In genomic region chr19:1156305-1156801, GRCh38 we compare ENCODE assay signal across 1 cellular context.
TF ChIP-seq lines count a peak whose summit lies in the region.

No MANE protein-coding gene starts in this region.

TF ChIP-seq in GM23338, 12 proteins besides CTCF, POLR2A, EP300 and RAD21 (continued from another document):
- TF ChIP-seq, protein P1, sequence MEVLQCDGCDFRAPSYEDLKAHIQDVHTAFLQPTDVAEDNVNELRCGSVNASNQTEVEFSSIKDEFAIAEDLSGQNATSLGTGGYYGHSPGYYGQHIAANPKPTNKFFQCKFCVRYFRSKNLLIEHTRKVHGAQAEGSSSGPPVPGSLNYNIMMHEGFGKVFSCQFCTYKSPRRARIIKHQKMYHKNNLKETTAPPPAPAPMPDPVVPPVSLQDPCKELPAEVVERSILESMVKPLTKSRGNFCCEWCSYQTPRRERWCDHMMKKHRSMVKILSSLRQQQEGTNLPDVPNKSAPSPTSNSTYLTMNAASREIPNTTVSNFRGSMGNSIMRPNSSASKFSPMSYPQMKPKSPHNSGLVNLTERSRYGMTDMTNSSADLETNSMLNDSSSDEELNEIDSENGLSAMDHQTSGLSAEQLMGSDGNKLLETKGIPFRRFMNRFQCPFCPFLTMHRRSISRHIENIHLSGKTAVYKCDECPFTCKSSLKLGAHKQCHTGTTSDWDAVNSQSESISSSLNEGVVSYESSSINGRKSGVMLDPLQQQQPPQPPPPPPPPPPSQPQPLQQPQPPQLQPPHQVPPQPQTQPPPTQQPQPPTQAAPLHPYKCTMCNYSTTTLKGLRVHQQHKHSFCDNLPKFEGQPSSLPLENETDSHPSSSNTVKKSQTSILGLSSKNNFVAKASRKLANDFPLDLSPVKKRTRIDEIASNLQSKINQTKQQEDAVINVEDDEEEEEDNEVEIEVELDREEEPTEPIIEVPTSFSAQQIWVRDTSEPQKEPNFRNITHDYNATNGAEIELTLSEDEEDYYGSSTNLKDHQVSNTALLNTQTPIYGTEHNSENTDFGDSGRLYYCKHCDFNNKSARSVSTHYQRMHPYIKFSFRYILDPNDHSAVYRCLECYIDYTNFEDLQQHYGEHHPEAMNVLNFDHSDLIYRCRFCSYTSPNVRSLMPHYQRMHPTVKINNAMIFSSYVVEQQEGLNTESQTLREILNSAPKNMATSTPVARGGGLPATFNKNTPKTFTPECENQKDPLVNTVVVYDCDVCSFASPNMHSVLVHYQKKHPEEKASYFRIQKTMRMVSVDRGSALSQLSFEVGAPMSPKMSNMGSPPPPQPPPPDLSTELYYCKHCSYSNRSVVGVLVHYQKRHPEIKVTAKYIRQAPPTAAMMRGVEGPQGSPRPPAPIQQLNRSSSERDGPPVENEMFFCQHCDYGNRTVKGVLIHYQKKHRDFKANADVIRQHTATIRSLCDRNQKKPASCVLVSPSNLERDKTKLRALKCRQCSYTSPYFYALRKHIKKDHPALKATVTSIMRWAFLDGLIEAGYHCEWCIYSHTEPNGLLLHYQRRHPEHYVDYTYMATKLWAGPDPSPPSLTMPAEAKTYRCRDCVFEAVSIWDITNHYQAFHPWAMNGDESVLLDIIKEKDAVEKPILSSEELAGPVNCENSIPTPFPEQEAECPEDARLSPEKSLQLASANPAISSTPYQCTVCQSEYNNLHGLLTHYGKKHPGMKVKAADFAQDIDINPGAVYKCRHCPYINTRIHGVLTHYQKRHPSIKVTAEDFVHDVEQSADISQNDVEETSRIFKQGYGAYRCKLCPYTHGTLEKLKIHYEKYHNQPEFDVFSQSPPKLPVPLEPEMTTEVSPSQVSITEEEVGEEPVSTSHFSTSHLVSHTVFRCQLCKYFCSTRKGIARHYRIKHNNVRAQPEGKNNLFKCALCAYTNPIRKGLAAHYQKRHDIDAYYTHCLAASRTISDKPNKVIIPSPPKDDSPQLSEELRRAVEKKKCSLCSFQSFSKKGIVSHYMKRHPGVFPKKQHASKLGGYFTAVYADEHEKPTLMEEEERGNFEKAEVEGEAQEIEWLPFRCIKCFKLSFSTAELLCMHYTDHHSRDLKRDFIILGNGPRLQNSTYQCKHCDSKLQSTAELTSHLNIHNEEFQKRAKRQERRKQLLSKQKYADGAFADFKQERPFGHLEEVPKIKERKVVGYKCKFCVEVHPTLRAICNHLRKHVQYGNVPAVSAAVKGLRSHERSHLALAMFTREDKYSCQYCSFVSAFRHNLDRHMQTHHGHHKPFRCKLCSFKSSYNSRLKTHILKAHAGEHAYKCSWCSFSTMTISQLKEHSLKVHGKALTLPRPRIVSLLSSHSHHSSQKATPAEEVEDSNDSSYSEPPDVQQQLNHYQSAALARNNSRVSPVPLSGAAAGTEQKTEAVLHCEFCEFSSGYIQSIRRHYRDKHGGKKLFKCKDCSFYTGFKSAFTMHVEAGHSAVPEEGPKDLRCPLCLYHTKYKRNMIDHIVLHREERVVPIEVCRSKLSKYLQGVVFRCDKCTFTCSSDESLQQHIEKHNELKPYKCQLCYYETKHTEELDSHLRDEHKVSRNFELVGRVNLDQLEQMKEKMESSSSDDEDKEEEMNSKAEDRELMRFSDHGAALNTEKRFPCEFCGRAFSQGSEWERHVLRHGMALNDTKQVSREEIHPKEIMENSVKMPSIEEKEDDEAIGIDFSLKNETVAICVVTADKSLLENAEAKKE (CRISPR knock-in tag; IDR thresholded peaks at IDR 0.05) = no peak
- no peak for TF ChIP-seq EZH2 (IDR thresholded peaks at IDR 0.05; ENCODE audit: low read depth, unreplicated experiment)
- no peak for TF ChIP-seq STAT1 (IDR thresholded peaks at IDR 0.05; ENCODE audit: unreplicated experiment)
- TF ChIP-seq ZNF114 (CRISPR knock-in tag; IDR thresholded peaks at IDR 0.05) = no peak
- TF ChIP-seq, protein P2, sequence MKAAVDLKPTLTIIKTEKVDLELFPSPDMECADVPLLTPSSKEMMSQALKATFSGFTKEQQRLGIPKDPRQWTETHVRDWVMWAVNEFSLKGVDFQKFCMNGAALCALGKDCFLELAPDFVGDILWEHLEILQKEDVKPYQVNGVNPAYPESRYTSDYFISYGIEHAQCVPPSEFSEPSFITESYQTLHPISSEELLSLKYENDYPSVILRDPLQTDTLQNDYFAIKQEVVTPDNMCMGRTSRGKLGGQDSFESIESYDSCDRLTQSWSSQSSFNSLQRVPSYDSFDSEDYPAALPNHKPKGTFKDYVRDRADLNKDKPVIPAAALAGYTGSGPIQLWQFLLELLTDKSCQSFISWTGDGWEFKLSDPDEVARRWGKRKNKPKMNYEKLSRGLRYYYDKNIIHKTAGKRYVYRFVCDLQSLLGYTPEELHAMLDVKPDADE (IDR thresholded peaks at IDR 0.05) = no peak
- TF ChIP-seq ZNF331 (CRISPR knock-in tag; IDR thresholded peaks at IDR 0.05; ENCODE audit: low read depth) = no peak
- no peak for TF ChIP-seq CREB1 (CRISPR knock-in tag; IDR thresholded peaks at IDR 0.05; ENCODE audit: low read depth)
- no peak for TF ChIP-seq JUNB (IDR thresholded peaks at IDR 0.05; ENCODE audit: unreplicated experiment)
- TF ChIP-seq EZH2phosphoT487 (IDR thresholded peaks at IDR 0.05; ENCODE audit: unreplicated experiment) = no peak
- TF ChIP-seq, protein P3, sequence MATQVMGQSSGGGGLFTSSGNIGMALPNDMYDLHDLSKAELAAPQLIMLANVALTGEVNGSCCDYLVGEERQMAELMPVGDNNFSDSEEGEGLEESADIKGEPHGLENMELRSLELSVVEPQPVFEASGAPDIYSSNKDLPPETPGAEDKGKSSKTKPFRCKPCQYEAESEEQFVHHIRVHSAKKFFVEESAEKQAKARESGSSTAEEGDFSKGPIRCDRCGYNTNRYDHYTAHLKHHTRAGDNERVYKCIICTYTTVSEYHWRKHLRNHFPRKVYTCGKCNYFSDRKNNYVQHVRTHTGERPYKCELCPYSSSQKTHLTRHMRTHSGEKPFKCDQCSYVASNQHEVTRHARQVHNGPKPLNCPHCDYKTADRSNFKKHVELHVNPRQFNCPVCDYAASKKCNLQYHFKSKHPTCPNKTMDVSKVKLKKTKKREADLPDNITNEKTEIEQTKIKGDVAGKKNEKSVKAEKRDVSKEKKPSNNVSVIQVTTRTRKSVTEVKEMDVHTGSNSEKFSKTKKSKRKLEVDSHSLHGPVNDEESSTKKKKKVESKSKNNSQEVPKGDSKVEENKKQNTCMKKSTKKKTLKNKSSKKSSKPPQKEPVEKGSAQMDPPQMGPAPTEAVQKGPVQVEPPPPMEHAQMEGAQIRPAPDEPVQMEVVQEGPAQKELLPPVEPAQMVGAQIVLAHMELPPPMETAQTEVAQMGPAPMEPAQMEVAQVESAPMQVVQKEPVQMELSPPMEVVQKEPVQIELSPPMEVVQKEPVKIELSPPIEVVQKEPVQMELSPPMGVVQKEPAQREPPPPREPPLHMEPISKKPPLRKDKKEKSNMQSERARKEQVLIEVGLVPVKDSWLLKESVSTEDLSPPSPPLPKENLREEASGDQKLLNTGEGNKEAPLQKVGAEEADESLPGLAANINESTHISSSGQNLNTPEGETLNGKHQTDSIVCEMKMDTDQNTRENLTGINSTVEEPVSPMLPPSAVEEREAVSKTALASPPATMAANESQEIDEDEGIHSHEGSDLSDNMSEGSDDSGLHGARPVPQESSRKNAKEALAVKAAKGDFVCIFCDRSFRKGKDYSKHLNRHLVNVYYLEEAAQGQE (IDR thresholded peaks at IDR 0.05; ENCODE audit: unreplicated experiment) = no peak
- no peak for TF ChIP-seq POLR2AphosphoS5 (IDR thresholded peaks at IDR 0.05; ENCODE audit: low read depth)
TF ChIP-seq in GM23338: peak in this region for 0.
